In the genomic region with DNA sequence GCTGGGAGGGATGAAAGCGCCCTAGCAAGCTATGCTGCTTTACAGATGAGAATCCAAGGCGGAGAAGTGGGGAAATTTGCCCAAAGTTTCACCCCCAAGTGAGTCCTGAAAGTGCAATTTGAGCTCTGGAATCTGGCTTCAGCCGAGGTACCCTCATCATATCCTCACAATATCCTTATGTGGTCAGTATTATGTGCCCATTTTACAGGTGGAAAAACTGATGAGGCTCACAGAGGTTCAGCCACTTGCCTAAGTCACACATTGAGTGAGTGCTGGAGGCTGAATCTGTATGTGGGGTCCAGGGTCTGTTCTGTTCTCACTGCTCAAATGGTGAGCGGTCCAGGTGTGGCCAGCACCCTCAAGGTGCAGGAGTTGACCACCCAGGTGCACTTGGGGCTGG, we compare ENCODE assay signal across 27 cellular contexts.
"Had no signal": no experiment of that assay in that cellular context is flagged by ENCODE, and none has a peak within 500 bp of the region (broad histone marks: within the 10 kb centered on the region; RNA-seq: fewer than 3 reads in every experiment).

No MANE protein-coding gene starts in this region.

- H3K4me1 ChIP-seq: breast epithelium had no signal

- H3K9me3 ChIP-seq: body of pancreas, breast epithelium had no signal

- H3K4me3 ChIP-seq: body of pancreas, breast epithelium had no signal

- FAIRE-seq: astrocyte, TTC549 had no signal

- H3K27ac ChIP-seq: body of pancreas, brain microvascular endothelial cell, breast epithelium, VCaP had no signal

- DNase-seq: activated B cell treated with CpG ODN at 0.5 μM for 24 hours; activated CD4-positive, alpha-beta memory T cell treated with anti-CD3 and anti-CD28 coated beads for 36 hours; activated CD4-positive, alpha-beta T cell treated with anti-CD3 and anti-CD28 coated beads for 4 hours; activated CD4-positive, alpha-beta T cell treated with anti-CD3 and anti-CD28 coated beads, Interleukin-2, amount 10 ng/mL, durations not matched to agents 24 days and 14 days; activated CD4-positive, alpha-beta T cell treated with anti-CD3 and anti-CD28 coated beads, Interleukin-2, amount 50 U/mL, for 1 hour; activated CD4-positive, alpha-beta T cell treated with anti-CD3 and anti-CD28 coated beads, Interleukin-2, amount 50 U/mL, for 4 hours; activated CD4-positive, CD25-positive, alpha-beta regulatory T cell treated with anti-CD3 and anti-CD28 coated beads, Interleukin-2, amount 50 U/mL, for 72 hours; activated CD8-positive, alpha-beta memory T cell treated with anti-CD3 and anti-CD28 coated beads, Interleukin-2, amount 50 U/mL, for 4 hours; activated CD8-positive, alpha-beta T cell treated with anti-CD3 and anti-CD28 coated beads for 36 hours; activated effector memory CD4-positive, alpha-beta T cell treated with Interleukin-2 at 50 U/mL for 16 hours; activated gamma-delta T cell; activated naive CD4-positive, alpha-beta T cell treated with anti-CD3 and anti-CD28 coated beads, Interleukin-2, amount 10 ng/mL, durations not matched to agents 7 days and 5 days; activated naive CD4-positive, alpha-beta T cell treated with Interleukin-2 at 50 U/mL for 16 hours; activated naive CD8-positive, alpha-beta T cell treated with anti-CD3 and anti-CD28 coated beads, Interleukin-2, amount 10 ng/mL, durations not matched to agents 7 days and 5 days; activated naive CD8-positive, alpha-beta T cell treated with anti-CD3 and anti-CD28 coated beads, Interleukin-2, amount 50 U/mL, for 24 hours; activated T-cell treated with anti-CD3 and anti-CD28 coated beads, Interleukin-2, amount 50 U/mL, for 24 hours; activated T-cell treated with anti-CD3 and anti-CD28 coated beads, Interleukin-2, amount 50 U/mL, for 48 hours; brain microvascular endothelial cell; central memory CD4-positive, alpha-beta T cell; T-helper 1 cell; T-helper 2 cell; T-helper 9 cell had no signal

- H3K36me3 ChIP-seq: brain microvascular endothelial cell, breast epithelium had no signal

- ATAC-seq: activated CD8-positive, alpha-beta T cell treated with anti-CD3 and anti-CD28 coated beads for 36 hours; activated naive CD8-positive, alpha-beta T cell treated with anti-CD3 and anti-CD28 coated beads, Interleukin-2, amount 50 U/mL, for 24 hours; body of pancreas had no signal

- H3K27me3 ChIP-seq: body of pancreas, brain microvascular endothelial cell, breast epithelium had no signal
